Comparison of ENCODE assay signal across 11 cellular contexts in genomic region chr17:31389673-31390381, GRCh38. TPM values are rescaled to one million over a fixed set of nuclear protein-coding genes. Genes with fewer than 3 reads are reported as not detected.
DNase-seq lines count a peak whose midpoint lies in the region; ATAC-seq and TF ChIP-seq lines count a peak whose summit lies in the region.
"Had no signal": no experiment of that assay in that cellular context is flagged by ENCODE, and none has a peak within 500 bp of the region (broad histone marks: within the 10 kb centered on the region; RNA-seq: fewer than 3 reads in every experiment).

No MANE protein-coding gene starts in this region.

- peaks cover 6% of the 10 kb centered on the region for H3K4me1 Mint-ChIP-seq in activated T-helper 1 cell treated with anti-CD3 and anti-CD28 coated beads, Interleukin-12 subunit alpha, Interleukin-12 subunit beta, Interleukin-2, Interleukin-4 antibody, amounts not matched to agents 30 ng/mL and 10 ng/mL and 1 ng/mL, durations not matched to agents 14 hours and 24 hours and 36 hours (ENCODE audit: low read depth)
- H3K4me1 Mint-ChIP-seq in naive thymus-derived CD8-positive, alpha-beta T cell, result peaks cover 9 to 17% (median 15%) of the 10 kb centered on the region in 4 donors

- H3K4me3 ChIP-seq in prostate gland (no peak overlapping the region), gastroesophageal sphincter (no peak overlapping the region)
- H3K4me3 ChIP-seq: MG63, vagina had no signal

- peaks cover 47% of the 10 kb centered on the region for H3K27me3 Mint-ChIP-seq in activated T-helper 1 cell treated with anti-CD3 and anti-CD28 coated beads, Interleukin-12 subunit alpha, Interleukin-12 subunit beta, Interleukin-2, Interleukin-4 antibody, amounts not matched to agents 30 ng/mL and 10 ng/mL and 1 ng/mL, durations not matched to agents 14 hours and 24 hours and 36 hours (ENCODE audit: insufficient read depth)
- H3K27me3 Mint-ChIP-seq in naive thymus-derived CD8-positive, alpha-beta T cell, result peaks cover 22 to 43% (median 33%) of the 10 kb centered on the region in 5 donors

- TF ChIP-seq EP300 in gastroesophageal sphincter (IDR thresholded peaks at IDR 0.05), result no peak

- peaks cover 4% of the 10 kb centered on the region for H3K27me3 ChIP-seq in prostate gland (replicated peaks; ENCODE audit: insufficient read depth)
- peaks cover 63% of the 10 kb centered on the region for H3K27me3 ChIP-seq in gastroesophageal sphincter
- H3K27me3 ChIP-seq: MG63, vagina had no signal

- peaks cover 2% of the 10 kb centered on the region for H3K36me3 Mint-ChIP-seq in activated T-helper 1 cell treated with anti-CD3 and anti-CD28 coated beads, Interleukin-12 subunit alpha, Interleukin-12 subunit beta, Interleukin-2, Interleukin-4 antibody, amounts not matched to agents 30 ng/mL and 10 ng/mL and 1 ng/mL, durations not matched to agents 14 hours and 24 hours and 36 hours (ENCODE audit: low read depth)
- H3K36me3 Mint-ChIP-seq in naive thymus-derived CD8-positive, alpha-beta T cell, result peaks cover 0 to 4% (median 0%) of the 10 kb centered on the region in 3 donors

- H3K9me3 Mint-ChIP-seq in activated T-helper 1 cell treated with anti-CD3 and anti-CD28 coated beads, Interleukin-12 subunit alpha, Interleukin-12 subunit beta, Interleukin-2, Interleukin-4 antibody, amounts not matched to agents 30 ng/mL and 10 ng/mL and 1 ng/mL, durations not matched to agents 14 hours and 24 hours and 36 hours, result no peaks in the 10 kb centered on the region
- no peaks in the 10 kb centered on the region for H3K9me3 Mint-ChIP-seq in naive thymus-derived CD8-positive, alpha-beta T cell

- H3K9me3 ChIP-seq in prostate gland, result no peaks in the 10 kb centered on the region
- H3K9me3 ChIP-seq in gastroesophageal sphincter, result no peaks in the 10 kb centered on the region
- H3K9me3 ChIP-seq: MG63, vagina had no signal

- H3K36me3 ChIP-seq in prostate gland (no peaks in the 10 kb centered on the region), gastroesophageal sphincter (no peaks in the 10 kb centered on the region)
- H3K36me3 ChIP-seq: MG63, vagina had no signal

- POLR2A ChIA-PET in naive thymus-derived CD8-positive, alpha-beta T cell (lab: Charles Lee), result interaction anchor here (0.5 kb wide), 1 partner anchor 10 kb away, joined by 6 read pairs; no protein-coding TSS in a partner anchor

- TF ChIP-seq POLR2A in prostate gland (IDR thresholded peaks at IDR 0.05), result no peak
- TF ChIP-seq POLR2A in gastroesophageal sphincter (IDR thresholded peaks at IDR 0.05), result no peak

- intact Hi-C loops in activated T-helper 1 cell treated with anti-CD3 and anti-CD28 coated beads, Interleukin-12 subunit alpha, Interleukin-12 subunit beta, Interleukin-2, Interleukin-4 antibody, amounts not matched to agents 30 ng/mL and 10 ng/mL and 1 ng/mL, durations not matched to agents 14 hours and 24 hours and 36 hours (cut with micrococcal nuclease), result loop anchor here (1.0 kb wide), 1 partner anchor 135 kb away; no protein-coding TSS in a partner anchor
- intact Hi-C loops in prostate gland (cut with DNase I), result no loop called here

- ATAC-seq in naive thymus-derived CD8-positive, alpha-beta T cell, result peak in 1 of 2 donors; percentile 7
- ATAC-seq in esophagus mucosa, result no peak
- no peak for ATAC-seq in gastroesophageal sphincter

- no peaks in the 10 kb centered on the region for H3K4me1 ChIP-seq in prostate gland (replicated peaks)
- H3K4me1 ChIP-seq in gastroesophageal sphincter, result peaks cover 0 to 31% (median 5%) of the 10 kb centered on the region in 3 donors

- peak overlapping the region; percentile 77 for H3K4me3 Mint-ChIP-seq in activated T-helper 1 cell treated with anti-CD3 and anti-CD28 coated beads, Interleukin-12 subunit alpha, Interleukin-12 subunit beta, Interleukin-2, Interleukin-4 antibody, amounts not matched to agents 30 ng/mL and 10 ng/mL and 1 ng/mL, durations not matched to agents 14 hours and 24 hours and 36 hours
- peak overlapping the region; percentile 54 to 85 (median 74) for H3K4me3 Mint-ChIP-seq in naive thymus-derived CD8-positive, alpha-beta T cell

- TF ChIP-seq CTCF in prostate gland (IDR thresholded peaks at IDR 0.05), result no peak
- no peak for TF ChIP-seq CTCF in gastroesophageal sphincter (IDR thresholded peaks at IDR 0.05)

- 70% methylated on average over 22 of the region's 22 CpGs for WGBS in prostate gland
- WGBS in gastroesophageal sphincter (ENCODE audit: low coverage in 1 of 2), 2 donors, result 60% methylated on average over 7 of the region's 22 CpGs; no CpG with 5 or more reads in 1 of the 2 donors

- H3K27ac Mint-ChIP-seq in activated T-helper 1 cell treated with anti-CD3 and anti-CD28 coated beads, Interleukin-12 subunit alpha, Interleukin-12 subunit beta, Interleukin-2, Interleukin-4 antibody, amounts not matched to agents 30 ng/mL and 10 ng/mL and 1 ng/mL, durations not matched to agents 14 hours and 24 hours and 36 hours, result peak overlapping the region; percentile 6
- H3K27ac Mint-ChIP-seq in naive thymus-derived CD8-positive, alpha-beta T cell, result no peak overlapping the region

- H3K27ac ChIP-seq in prostate gland (no peak overlapping the region), gastroesophageal sphincter (no peak overlapping the region)
- H3K27ac ChIP-seq: vagina had no signal

- peak; percentile 7 for DNase-seq in AG08396 (ENCODE audit: low spot score)
- peak; percentile 45 for DNase-seq in D341Med (ENCODE audit: low spot score)
- DNase-seq in activated T-helper 1 cell treated with anti-CD3 and anti-CD28 coated beads, Interleukin-12 subunit alpha, Interleukin-12 subunit beta, Interleukin-2, Interleukin-4 antibody, amounts not matched to agents 30 ng/mL and 10 ng/mL and 1 ng/mL, durations not matched to agents 14 hours and 24 hours and 36 hours (ENCODE audit: low spot score), result no peak
- DNase-seq in naive thymus-derived CD8-positive, alpha-beta T cell, result no peak
- DNase-seq in prostate gland (ENCODE audit: low spot score), result no peak
- no peak for DNase-seq in RKO (ENCODE audit: low spot score)
- DNase-seq: MG63, SHP77 treated with DMSO at 0.1 percent for 48 hours had no signal

RNA-seq across cellular contexts. Expression of gene RAB11FIP4, which starts 1.6 kb away (rescaled TPM):
- total RNA-seq in activated T-helper 1 cell treated with anti-CD3 and anti-CD28 coated beads, Interleukin-12 subunit alpha, Interleukin-12 subunit beta, Interleukin-2, Interleukin-4 antibody, amounts not matched to agents 30 ng/mL and 10 ng/mL and 1 ng/mL, durations not matched to agents 14 hours and 24 hours and 36 hours, result 28.7 and 29.8 TPM in 2 replicates
- total RNA-seq in naive thymus-derived CD8-positive, alpha-beta T cell, result 10 to 100 TPM; 49.7 to 51.1 TPM
- polyA plus RNA-seq in naive thymus-derived CD8-positive, alpha-beta T cell, result 10 to 100 TPM; 14.9 to 18.6 (median 17.5) TPM
- total RNA-seq in esophagus mucosa (10.3 TPM), prostate gland (10 to 100 TPM; 22.5 to 30.8 TPM), gastroesophageal sphincter (10 to 100 TPM in 1 of 4 donors, 1 to 10 TPM in 2, under 1 TPM in 1; 0.47 to 14.1 (median 1.9) TPM)

Comparison
In these comparisons a context has a peak if more than half of its experiments do, and no peak if none do; other contexts are left out.
1. DNase-seq: peak in AG08396 (single experiment) and D341Med (single experiment); none in activated T-helper 1 cell treated with anti-CD3 and anti-CD28 coated beads, Interleukin-12 subunit alpha, Interleukin-12 subunit beta, Interleukin-2, Interleukin-4 antibody, amounts not matched to agents 30 ng/mL and 10 ng/mL and 1 ng/mL, durations not matched to agents 14 hours and 24 hours and 36 hours (single experiment), naive thymus-derived CD8-positive, alpha-beta T cell (0 of 10), prostate gland (single experiment) and RKO (single experiment).